ENCODE assay signal across 1 cellular context in genomic region chr22:19951351-19951750, GRCh38.
TF ChIP-seq lines count a peak whose summit lies in the region.

No MANE protein-coding gene starts in this region.

TF ChIP-seq in HepG2, 621 proteins besides CTCF, POLR2A, EP300 and RAD21 (continued from another document):
- TF ChIP-seq ZBTB46 (CRISPR knock-in tag; IDR thresholded peaks at IDR 0.05; ENCODE audit: borderline replicate concordance) (no peak), FLYWCH1 (CRISPR knock-in tag; IDR thresholded peaks at IDR 0.05) (no peak), NFE2 (CRISPR knock-in tag; IDR thresholded peaks at IDR 0.05) (no peak), TBP (CRISPR knock-in tag; IDR thresholded peaks at IDR 0.05) (no peak), ONECUT2 (CRISPR knock-in tag; IDR thresholded peaks at IDR 0.05) (no peak), ZBTB40 (IDR thresholded peaks at IDR 0.05) (no peak), ZBTB40 (CRISPR knock-in tag; IDR thresholded peaks at IDR 0.05) (no peak), ZFP36L2 (CRISPR knock-in tag; IDR thresholded peaks at IDR 0.05) (no peak), ZNF766 (CRISPR knock-in tag; IDR thresholded peaks at IDR 0.05; ENCODE audit: borderline replicate concordance) (no peak), HNF1B (CRISPR knock-in tag; IDR thresholded peaks at IDR 0.05) (no peak; the same call in 1 of the 2 replicates), CBX2 (IDR thresholded peaks at IDR 0.05; ENCODE audit: low read depth, low read length) (no peak), CBX2 (CRISPR knock-in tag; IDR thresholded peaks at IDR 0.05; ENCODE audit: low read depth) (no peak), NR2C2 (CRISPR knock-in tag; IDR thresholded peaks at IDR 0.05; ENCODE audit: borderline replicate concordance) (no peak), TMF1 (CRISPR knock-in tag; IDR thresholded peaks at IDR 0.05; ENCODE audit: low read depth) (no peak), DDIT3 (CRISPR knock-in tag; IDR thresholded peaks at IDR 0.05) (no peak), ZGPAT (CRISPR knock-in tag; IDR thresholded peaks at IDR 0.05) (no peak), ZFP82 (CRISPR knock-in tag; IDR thresholded peaks at IDR 0.05; ENCODE audit: borderline replicate concordance) (no peak), IKZF4 (CRISPR knock-in tag; IDR thresholded peaks at IDR 0.05; ENCODE audit: borderline replicate concordance, low read depth, not compliant biosample characterization) (no peak), REL (CRISPR knock-in tag; conservative IDR thresholded peaks at IDR 0.05) (no peak), SNAPC5 (CRISPR knock-in tag; IDR thresholded peaks at IDR 0.05; ENCODE audit: borderline replicate concordance) (no peak), ZBTB34 (CRISPR knock-in tag; IDR thresholded peaks at IDR 0.05) (peak; percentile 0; the same call in 1 of the 2 replicates), TAF15 (IDR thresholded peaks at IDR 0.05; ENCODE audit: low read depth, low read length, poor library complexity, severe bottlenecking) (no peak), FOXP1 (IDR thresholded peaks at IDR 0.05) (no peak), FOXP1 (CRISPR knock-in tag; IDR thresholded peaks at IDR 0.05) (no peak), DMTF1 (CRISPR knock-in tag; IDR thresholded peaks at IDR 0.05) (no peak), MXD3 (CRISPR knock-in tag; IDR thresholded peaks at IDR 0.05) (no peak)
